19 cellular contexts compared by ENCODE assay signal in genomic region chr2:63789318-63790051, GRCh38. TPM values are rescaled to one million over a fixed set of nuclear protein-coding genes. Genes with fewer than 3 reads are reported as not detected.
A peak's percentile ranks its signal among the peaks of the same experiment; 100 is the strongest.
DNase-seq lines count a peak whose midpoint lies in the region; ATAC-seq and TF ChIP-seq lines count a peak whose summit lies in the region.
"Had no signal": no experiment of that assay in that cellular context is flagged by ENCODE, and none has a peak within 500 bp of the region (broad histone marks: within the 10 kb centered on the region; RNA-seq: fewer than 3 reads in every experiment).

No MANE protein-coding gene starts in this region.

- no peak for ATAC-seq in GM18519 (IDR thresholded peaks at IDR 0.05; ENCODE audit: low FRiP score, unreplicated experiment)
- ATAC-seq in naive thymus-derived CD4-positive, alpha-beta T cell, result no peak

- intact Hi-C loops in naive thymus-derived CD4-positive, alpha-beta T cell (cut with micrococcal nuclease), result no loop called here

- H3K4me3 Mint-ChIP-seq in HFFc6, result peak overlapping the region; percentile 83
- no peak overlapping the region for H3K4me3 Mint-ChIP-seq in mesothelial cell of epicardium
- H3K4me3 Mint-ChIP-seq in naive thymus-derived CD4-positive, alpha-beta T cell, result no peak overlapping the region
- H3K4me3 Mint-ChIP-seq: activated naive CD4-positive, alpha-beta T cell treated with anti-CD3 and anti-CD28 coated beads for 36 hours; stimulated activated naive CD8-positive, alpha-beta T cell treated with anti-CD3 and anti-CD28 coated beads, Interleukin-15, Interleukin-2, amounts not matched to agents 100 ng/mL and 50 ng/mL, for 24 hours had no signal

- H3K4me1 ChIP-seq in ACC112 (ENCODE audit: control insufficient read depth, insufficient read depth, low read length, unreplicated experiment), result peaks cover 72% of the 10 kb centered on the region
- H3K4me1 ChIP-seq in naive thymus-derived CD4-positive, alpha-beta T cell (ENCODE audit: control insufficient read depth in 2 of 2, insufficient read depth in 2 of 2, low read length in 2 of 2), result no peaks in the 10 kb centered on the region

- H2AFZ ChIP-seq in ACC112 (ENCODE audit: low read length, unreplicated experiment), result peak overlapping the region; percentile 5

- no peaks in the 10 kb centered on the region for H3K9me3 ChIP-seq in naive thymus-derived CD4-positive, alpha-beta T cell (ENCODE audit: control insufficient read depth in 2 of 3, low read length in 3 of 3)
- H3K9me3 ChIP-seq: left ventricle myocardium inferior, SJCRH30, uterus had no signal

- H3K4me3 ChIP-seq in ACC112 (ENCODE audit: low read depth, low read length) (peak overlapping the region; percentile 60), cardiac fibroblast (replicated peaks in 1 of 2; ENCODE audit: low read depth in 2 of 2, low read length in 2 of 2) (no peak overlapping the region)
- no peak overlapping the region for H3K4me3 ChIP-seq in naive thymus-derived CD4-positive, alpha-beta T cell (ENCODE audit: low read length)
- H3K4me3 ChIP-seq: cardiac muscle cell, left ventricle myocardium inferior, SJCRH30, uterus had no signal

- H3K79me2 ChIP-seq in ACC112 (ENCODE audit: control insufficient read depth, insufficient read depth, low read length, unreplicated experiment), result no peaks in the 10 kb centered on the region

- H3K4me1 Mint-ChIP-seq in HFFc6 (ENCODE audit: low read depth) (peaks cover 61% of the 10 kb centered on the region), mesothelial cell of epicardium (peaks cover 25% of the 10 kb centered on the region)
- H3K4me1 Mint-ChIP-seq in naive thymus-derived CD4-positive, alpha-beta T cell, result peaks cover 0 to 5% (median 0%) of the 10 kb centered on the region in 7 donors

- no peak for TF ChIP-seq CTCF in HFFc6 (IDR thresholded peaks at IDR 0.05)
- TF ChIP-seq CTCF in cardiac fibroblast (IDR thresholded peaks at IDR 0.05; ENCODE audit: low read depth, low read length), result no peak
- TF ChIP-seq CTCF in mesothelial cell of epicardium (IDR thresholded peaks at IDR 0.05; ENCODE audit: unreplicated experiment), result no peak

- CTCF ChIA-PET in naive thymus-derived CD4-positive, alpha-beta T cell (lab: Charles Lee), result no interaction called here

- H3K27ac ChIP-seq in ACC112 (ENCODE audit: low read depth, low read length), result peak overlapping the region; percentile 97
- H3K27ac ChIP-seq in naive thymus-derived CD4-positive, alpha-beta T cell (ENCODE audit: low read depth, low read length), result no peak overlapping the region
- H3K27ac ChIP-seq: cardiac muscle cell, left ventricle myocardium inferior, SJCRH30 had no signal

- H3K36me3 Mint-ChIP-seq in HFFc6 (ENCODE audit: low read depth) (0 out of 2 replicates have a peak, but pooled peaks cover 6% of the 10 kb centered on the region), mesothelial cell of epicardium (no peaks in the 10 kb centered on the region)
- H3K36me3 Mint-ChIP-seq in naive thymus-derived CD4-positive, alpha-beta T cell, result peaks cover 0 to 7% (median 4%) of the 10 kb centered on the region in 5 donors

- no peaks in the 10 kb centered on the region for H3K27me3 ChIP-seq in ACC112 (ENCODE audit: insufficient read depth, low read length)
- H3K27me3 ChIP-seq in naive thymus-derived CD4-positive, alpha-beta T cell (ENCODE audit: control insufficient read depth in 2 of 2, insufficient read depth in 2 of 2, low read length in 2 of 2), result no peaks in the 10 kb centered on the region
- H3K27me3 ChIP-seq: cardiac muscle cell, SJCRH30, uterus had no signal

- H3K27me3 Mint-ChIP-seq in HFFc6 (ENCODE audit: insufficient read depth) (no peaks in the 10 kb centered on the region; the same call in 1 of the 2 replicates), mesothelial cell of epicardium (ENCODE audit: low read depth) (no peaks in the 10 kb centered on the region)
- H3K27me3 Mint-ChIP-seq in naive thymus-derived CD4-positive, alpha-beta T cell, result peaks cover 0 to 2% (median 0%) of the 10 kb centered on the region in 5 donors
- H3K27me3 Mint-ChIP-seq: stimulated activated naive CD8-positive, alpha-beta T cell treated with anti-CD3 and anti-CD28 coated beads, Interleukin-15, Interleukin-2, amounts not matched to agents 100 ng/mL and 50 ng/mL, for 24 hours had no signal

- H3K27ac Mint-ChIP-seq in HFFc6, result peak overlapping the region; percentile 92
- peak overlapping the region; percentile 37 for H3K27ac Mint-ChIP-seq in mesothelial cell of epicardium
- no peak overlapping the region for H3K27ac Mint-ChIP-seq in naive thymus-derived CD4-positive, alpha-beta T cell
- H3K27ac Mint-ChIP-seq: activated naive CD4-positive, alpha-beta T cell treated with anti-CD3 and anti-CD28 coated beads for 36 hours had no signal

- POLR2A ChIA-PET in naive thymus-derived CD4-positive, alpha-beta T cell (lab: Charles Lee), result no interaction called here

- H3K36me3 ChIP-seq in ACC112 (ENCODE audit: insufficient read depth, low read length), result no peaks in the 10 kb centered on the region
- H3K36me3 ChIP-seq in naive thymus-derived CD4-positive, alpha-beta T cell (ENCODE audit: control insufficient read depth in 2 of 3, insufficient read depth in 3 of 3, low read length in 3 of 3), result no peaks in the 10 kb centered on the region
- H3K36me3 ChIP-seq: cardiac muscle cell, left ventricle myocardium inferior, SJCRH30, uterus had no signal

- DNase-seq in HFFc6, result peak; percentile 36
- peak; percentile 35 to 68 for DNase-seq in cardiac fibroblast (ENCODE audit: low read depth in 2 of 2)
- no peak for DNase-seq in mesothelial cell of epicardium (ENCODE audit: low spot score in 2 of 2, unreplicated experiment in 2 of 2)
- no peak for DNase-seq in naive thymus-derived CD4-positive, alpha-beta T cell
- no peak for DNase-seq in stimulated activated CD4-positive, alpha-beta T cell treated with anti-CD3 and anti-CD28 coated beads, Interleukin-4, amount 100 ng/mL, for 24 hours
- DNase-seq in NCI-H524 (lab: John Stamatoyannopoulos, UW), result no peak
- DNase-seq: activated naive CD4-positive, alpha-beta T cell treated with anti-CD3 and anti-CD28 coated beads for 36 hours; effector memory CD4-positive, alpha-beta T cell; foreskin melanocyte; left ventricle myocardium inferior; NCI-H146; NCI-H345; SJCRH30; T1000; uterus had no signal

- H3K9me3 Mint-ChIP-seq in HFFc6, result no peaks in the 10 kb centered on the region
- no peaks in the 10 kb centered on the region for H3K9me3 Mint-ChIP-seq in mesothelial cell of epicardium
- peaks cover 0 to 5% (median 0%) of the 10 kb centered on the region in 11 donors for H3K9me3 Mint-ChIP-seq in naive thymus-derived CD4-positive, alpha-beta T cell
- H3K9me3 Mint-ChIP-seq: activated naive CD4-positive, alpha-beta T cell treated with anti-CD3 and anti-CD28 coated beads for 36 hours had no signal

RNA-seq across cellular contexts. Expression of gene UGP2, which starts 52.2 kb away (rescaled TPM):
- 100 to 1,000 TPM; 150 to 199 (median 172) TPM for total RNA-seq in HFFc6 (2021; fragmentation: NEBNext Ultra II Directional; extraction: Animal tissue kit (Norgen Biotek cat#: 25700))
- total RNA-seq in mesothelial cell of epicardium, result 92.6 to 99.1 TPM (median 96.7 TPM) in 3 replicates
- 100 to 1,000 TPM in 2 of 5 experiments, 10 to 100 TPM in 3; 69.5 to 134 (median 92.4) TPM for total RNA-seq in naive thymus-derived CD4-positive, alpha-beta T cell
- 100 to 1,000 TPM; 128 to 135 TPM for polyA plus RNA-seq in naive thymus-derived CD4-positive, alpha-beta T cell

Comparison
In these comparisons a context has a peak if more than half of its experiments do, and no peak if none do; other contexts are left out.
1. DNase-seq: peak in HFFc6 (single experiment) and cardiac fibroblast (2 of 2); none in mesothelial cell of epicardium (0 of 2), naive thymus-derived CD4-positive, alpha-beta T cell (0 of 9), stimulated activated CD4-positive, alpha-beta T cell treated with anti-CD3 and anti-CD28 coated beads, Interleukin-4, amount 100 ng/mL, for 24 hours (single experiment) and NCI-H524 (0 of 2).
2. H3K27ac Mint-ChIP-seq: peak in HFFc6 (single experiment) and mesothelial cell of epicardium (single experiment); none in naive thymus-derived CD4-positive, alpha-beta T cell (0 of 9).